Comparison of ENCODE assay signal across 1 cellular context in genomic region chr5:96952946-96953730, GRCh38.
TF ChIP-seq lines count a peak whose summit lies in the region.

No MANE protein-coding gene starts in this region.

TF ChIP-seq in K562, 482 proteins besides CTCF, POLR2A, EP300 and RAD21:
- no peak for TF ChIP-seq ZNF511 (CRISPR knock-in tag; IDR thresholded peaks at IDR 0.05)
- no peak for TF ChIP-seq ETV6 (IDR thresholded peaks at IDR 0.05; ENCODE audit: borderline replicate concordance in 1 of 2, low read depth in 2 of 2, low read length in 1 of 2)
- no peak for TF ChIP-seq ETV6 (CRISPR knock-in tag; IDR thresholded peaks at IDR 0.05; ENCODE audit: borderline replicate concordance)
- no peak for TF ChIP-seq SIRT6 (IDR thresholded peaks at IDR 0.05; ENCODE audit: low read depth, low read length)
- TF ChIP-seq HIVEP1 (CRISPR knock-in tag; IDR thresholded peaks at IDR 0.05), result no peak
- TF ChIP-seq SRSF7 (optimal IDR thresholded peaks at IDR 0.05; ENCODE audit: low read depth, low read length), result no peak
- TF ChIP-seq ZC3H8 (IDR thresholded peaks at IDR 0.05), result no peak
- no peak for TF ChIP-seq SRSF1 (IDR thresholded peaks at IDR 0.05; ENCODE audit: low read depth, low read length)
- no peak for TF ChIP-seq USF2 (CRISPR knock-in tag; IDR thresholded peaks at IDR 0.05)
- TF ChIP-seq STAT5A (IDR thresholded peaks at IDR 0.05; ENCODE audit: borderline replicate concordance, low read length), result no peak
- no peak for TF ChIP-seq PHTF2 (CRISPR knock-in tag; IDR thresholded peaks at IDR 0.05)
- TF ChIP-seq ZNF584 (CRISPR knock-in tag; IDR thresholded peaks at IDR 0.05; ENCODE audit: low read depth), result no peak
